8 cellular contexts compared by ENCODE assay signal in the genomic region with DNA sequence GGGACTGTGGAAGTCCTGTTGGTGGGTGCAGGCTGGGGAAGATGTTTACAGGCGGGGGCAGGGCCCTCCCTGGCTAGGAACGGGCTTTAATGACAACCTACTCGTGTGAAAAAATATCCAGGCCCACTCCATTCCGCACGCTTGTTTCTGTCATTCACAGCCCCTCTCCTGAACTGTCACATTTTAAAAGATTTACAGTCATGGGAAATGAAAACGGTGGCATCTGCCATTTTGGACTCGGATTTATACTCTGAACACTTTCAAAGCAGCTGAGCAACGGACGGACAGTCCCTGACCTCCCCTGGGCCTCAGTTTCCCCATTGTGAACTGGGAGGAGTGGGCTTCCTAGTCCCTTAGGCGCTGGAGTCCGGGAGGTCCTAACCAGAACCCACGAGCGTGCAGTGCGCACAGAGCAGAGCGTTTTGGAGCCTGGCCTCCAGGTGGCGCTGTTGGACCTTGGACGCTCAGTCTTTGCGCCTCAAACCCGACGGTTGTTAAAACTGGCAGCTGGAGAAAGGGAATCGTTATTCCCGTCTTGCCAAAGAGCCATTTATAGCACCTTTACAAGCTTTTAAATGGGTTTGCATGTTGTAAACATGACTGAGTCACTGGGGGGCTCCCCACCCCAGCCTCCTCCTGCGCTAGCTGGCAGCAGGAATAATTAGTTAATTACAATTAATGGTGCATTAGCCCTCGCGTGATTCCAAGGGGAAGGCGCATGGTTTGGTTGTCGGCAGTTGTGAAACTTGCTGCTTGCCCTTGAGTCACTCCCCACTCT.
DNase-seq lines count a peak whose midpoint lies in the region; ATAC-seq and TF ChIP-seq lines count a peak whose summit lies in the region.

No MANE protein-coding gene starts in this region.

- peak; percentile 60 for DNase-seq in A172 (ENCODE audit: low spot score)
- DNase-seq in GM13976 (ENCODE audit: low spot score): peak; percentile 87
- DNase-seq in NCI-H2227 (lab: John Stamatoyannopoulos, UW; ENCODE audit: unreplicated experiment): peak; percentile 86
- DNase-seq in activated CD4-positive, CD25-positive, alpha-beta regulatory T cell (lab: John Stamatoyannopoulos, UW): peak; percentile 36 to 64 (median 54)
- peak; percentile 36 to 72 for DNase-seq in central memory CD8-positive, alpha-beta T cell (ENCODE audit: low spot score in 2 of 2)
- peak; percentile 78 for DNase-seq in kidney tubule cell (ENCODE audit: low spot score)
- peak; percentile 53 for DNase-seq in stimulated activated CD4-positive, alpha-beta T cell treated with anti-CD3 and anti-CD28 coated beads, Interleukin-2, amount 100 ng/mL, for 4 hours (ENCODE audit: low read depth)

- peaks cover 23% of the 10 kb centered on the region for H3K27me3 Mint-ChIP-seq in central memory CD8-positive, alpha-beta T cell

- no peak overlapping the region for H3K27ac Mint-ChIP-seq in central memory CD8-positive, alpha-beta T cell (ENCODE audit: low read depth)

- no peak overlapping the region for H3K4me3 Mint-ChIP-seq in central memory CD8-positive, alpha-beta T cell

- H3K36me3 Mint-ChIP-seq in central memory CD8-positive, alpha-beta T cell (ENCODE audit: insufficient read depth): peaks cover 1% of the 10 kb centered on the region

- in situ Hi-C loops in GM13976 (cut with MboI; ENCODE audit: low sequenced_read_pairs, unreplicated experiment): loop anchor here (5.0 kb wide), 1 partner anchor 389 kb away; no protein-coding TSS in a partner anchor

- H3K9me3 Mint-ChIP-seq in central memory CD8-positive, alpha-beta T cell: no peaks in the 10 kb centered on the region

- TF ChIP-seq CTCF in GM13976 (IDR thresholded peaks at IDR 0.05; ENCODE audit: borderline replicate concordance, control extremely low read depth, extremely low read depth, insufficient read depth, missing control alignments): peak; percentile 96

- ATAC-seq in central memory CD8-positive, alpha-beta T cell (replicated peaks; ENCODE audit: extremely low read depth, poor library complexity, severe bottlenecking): peak; percentile 46
- ATAC-seq in GM21528 (IDR thresholded peaks at IDR 0.05; ENCODE audit: low FRiP score, unreplicated experiment): no peak

- H3K4me1 Mint-ChIP-seq in central memory CD8-positive, alpha-beta T cell: peaks cover 6% of the 10 kb centered on the region
